Comparison of ENCODE assay signal across 33 cellular contexts in genomic region chr5:121805931-121806330, GRCh38. TPM values are rescaled to one million over a fixed set of nuclear protein-coding genes. Genes with fewer than 3 reads are reported as not detected.
DNase-seq lines count a peak whose midpoint lies in the region; ATAC-seq, FAIRE-seq and TF ChIP-seq lines count a peak whose summit lies in the region.
"Had no signal": no experiment of that assay in that cellular context is flagged by ENCODE, and none has a peak within 500 bp of the region (broad histone marks: within the 10 kb centered on the region; RNA-seq: fewer than 3 reads in every experiment).

No MANE protein-coding gene starts in this region.

- no peaks in the 10 kb centered on the region for H4K20me1 ChIP-seq in mammary epithelial cell (ENCODE audit: insufficient read depth, low read length)

- in situ Hi-C loops in mammary epithelial cell (cut with MboI; ENCODE audit: low sequenced_read_pairs in 2 of 2): no loop called here

- dilution Hi-C loops in mammary epithelial cell (cut with HindIII; ENCODE audit: low sequenced_read_pairs): no loop called here

- H3K4me3 Mint-ChIP-seq in stimulated activated naive CD8-positive, alpha-beta T cell treated with anti-CD3 and anti-CD28 coated beads, Interleukin-15, amount 100 ng/mL, for 72 hours: no peak overlapping the region
- H3K4me3 Mint-ChIP-seq: activated CD4-positive, alpha-beta T cell treated with anti-CD3 and anti-CD28 coated beads, Interleukin-2, amount 10 ng/mL, durations not matched to agents 7 days and 5 days; activated T-cell treated with anti-CD3 and anti-CD28 coated beads, Interleukin-2, amount 50 U/mL, for 4 hours; CD8-positive, alpha-beta memory T cell; effector memory CD8-positive, alpha-beta T cell; WTC11 had no signal

- TF ChIP-seq POLR2A in breast epithelium (IDR thresholded peaks at IDR 0.05): no peak
- no peak for TF ChIP-seq POLR2A in H54 (IDR thresholded peaks at IDR 0.05; ENCODE audit: low read depth, low read length)

- no peak for ATAC-seq in stimulated activated naive CD8-positive, alpha-beta T cell treated with anti-CD3 and anti-CD28 coated beads, Interleukin-15, amount 100 ng/mL, for 72 hours
- ATAC-seq: activated T-cell treated with anti-CD3 and anti-CD28 coated beads, Interleukin-2, amount 50 U/mL, for 4 hours; effector memory CD8-positive, alpha-beta T cell; sciatic nerve; WTC11 had no signal

- TF ChIP-seq CTCF in mammary epithelial cell (conservative IDR thresholded peaks at IDR 0.05 in 1 of 2, IDR thresholded peaks at IDR 0.05 in 1 of 2; ENCODE audit: extremely low read depth in 1 of 2, insufficient read depth in 1 of 2, low read depth in 1 of 2, low read length in 2 of 2) (no peak), breast epithelium (IDR thresholded peaks at IDR 0.05) (no peak)

- H3K27me3 ChIP-seq in mammary epithelial cell (ENCODE audit: insufficient read depth, low read length) (no peaks in the 10 kb centered on the region), breast epithelium (no peaks in the 10 kb centered on the region)
- H3K27me3 ChIP-seq: adrenal gland, testis, uterus had no signal

- H3K4me1 ChIP-seq in mammary epithelial cell (ENCODE audit: insufficient read depth, low read length): no peaks in the 10 kb centered on the region
- H3K4me1 ChIP-seq in breast epithelium: no peaks in the 10 kb centered on the region
- H3K4me1 ChIP-seq: adrenal gland, left ventricle myocardium inferior, testis, uterus had no signal

- no peaks in the 10 kb centered on the region for H3K36me3 ChIP-seq in mammary epithelial cell (ENCODE audit: insufficient read depth, low read length)
- H3K36me3 ChIP-seq in breast epithelium: no peaks in the 10 kb centered on the region
- H3K36me3 ChIP-seq: adrenal gland, left ventricle myocardium inferior, uterus had no signal

- peaks cover 7 to 31% of the 10 kb centered on the region in 2 donors for H3K9me3 Mint-ChIP-seq in stimulated activated naive CD8-positive, alpha-beta T cell treated with anti-CD3 and anti-CD28 coated beads, Interleukin-15, amount 100 ng/mL, for 72 hours

- H3K9ac ChIP-seq in mammary epithelial cell (ENCODE audit: insufficient read depth, low read length): no peak overlapping the region

- H3K27ac Mint-ChIP-seq in stimulated activated naive CD8-positive, alpha-beta T cell treated with anti-CD3 and anti-CD28 coated beads, Interleukin-15, amount 100 ng/mL, for 72 hours: no peak overlapping the region
- H3K27ac Mint-ChIP-seq: activated CD4-positive, alpha-beta T cell treated with anti-CD3 and anti-CD28 coated beads, Interleukin-2, amount 10 ng/mL, durations not matched to agents 7 days and 5 days; CD8-positive, alpha-beta memory T cell; effector memory CD8-positive, alpha-beta T cell; progenitor cell of endocrine pancreas; WTC11 had no signal

- no peak for FAIRE-seq in H54 (lab: Jason Lieb, UNC)

- 33% methylated on average over 4 of the region's 4 CpGs for WGBS in mammary epithelial cell (ENCODE audit: low coverage, missing lambda C conversion rate)

- intact Hi-C loops in mammary epithelial cell (cut with micrococcal nuclease): no loop called here
- intact Hi-C loops in breast epithelium (cut with DNase I; ENCODE audit: low total_unique reads): no loop called here

- H3K4me2 ChIP-seq in mammary epithelial cell (ENCODE audit: insufficient read depth, low read depth, low read length): no peak overlapping the region
- H3K4me2 ChIP-seq: PC-9 had no signal

- DNase-seq in mammary epithelial cell: peak; percentile 43
- no peak for DNase-seq in breast epithelium (ENCODE audit: low spot score in 2 of 2)
- peak; percentile 72 for DNase-seq in NCI-H69 (lab: John Stamatoyannopoulos, UW)
- peak; percentile 68 for DNase-seq in astrocyte of the hippocampus (ENCODE audit: low read depth, low spot score)
- DNase-seq in H54 (ENCODE audit: insufficient read length, low spot score): no peak
- DNase-seq in cortex of kidney (lab: John Stamatoyannopoulos, UW): no peak
- DNase-seq in stimulated activated CD4-positive, alpha-beta T cell treated with anti-CD3 and anti-CD28 coated beads, Interleukin-4, amount 100 ng/mL, for 1 hour: no peak
- DNase-seq in stimulated activated naive CD8-positive, alpha-beta T cell treated with anti-CD3 and anti-CD28 coated beads, Interleukin-15, amount 100 ng/mL, for 72 hours: no peak
- DNase-seq: 8988T; activated CD4-positive, alpha-beta T cell treated with anti-CD3 and anti-CD28 coated beads, Interleukin-2, amount 10 ng/mL, durations not matched to agents 7 days and 5 days; activated naive CD4-positive, alpha-beta T cell treated with Interleukin-2 at 50 U/mL for 16 hours; activated T-cell treated with anti-CD3 and anti-CD28 coated beads, Interleukin-2, amount 50 U/mL, for 4 hours; adrenal gland; AML-193; CD8-positive, alpha-beta memory T cell; effector memory CD8-positive, alpha-beta T cell; erythroblast; left ventricle myocardium inferior; NCI-H1694; NCI-H2171; NCI-H510A; PC-9; Right ventricle myocardium superior; stimulated activated naive CD4-positive, alpha-beta T cell; testis; uterus had no signal

- no peaks in the 10 kb centered on the region for H3K27me3 Mint-ChIP-seq in stimulated activated naive CD8-positive, alpha-beta T cell treated with anti-CD3 and anti-CD28 coated beads, Interleukin-15, amount 100 ng/mL, for 72 hours
- H3K27me3 Mint-ChIP-seq: activated CD4-positive, alpha-beta T cell treated with anti-CD3 and anti-CD28 coated beads, Interleukin-2, amount 10 ng/mL, durations not matched to agents 7 days and 5 days; CD8-positive, alpha-beta memory T cell; effector memory CD8-positive, alpha-beta T cell; progenitor cell of endocrine pancreas had no signal

- H3K4me3 ChIP-seq in mammary epithelial cell (replicated peaks in 1 of 3; ENCODE audit: insufficient read depth in 1 of 3, low read depth in 2 of 3, low read length in 3 of 3) (no peak overlapping the region), breast epithelium (no peak overlapping the region)
- H3K4me3 ChIP-seq: adrenal gland, coronary artery, left ventricle myocardium inferior, PC-9, testis, uterus had no signal

- CTCF ChIA-PET in mammary epithelial cell (lab: Charles Lee; ENCODE audit: low non-redundant PET): no interaction called here

- no peaks in the 10 kb centered on the region for H3K4me1 Mint-ChIP-seq in stimulated activated naive CD8-positive, alpha-beta T cell treated with anti-CD3 and anti-CD28 coated beads, Interleukin-15, amount 100 ng/mL, for 72 hours
- H3K4me1 Mint-ChIP-seq: activated CD4-positive, alpha-beta T cell treated with anti-CD3 and anti-CD28 coated beads, Interleukin-2, amount 10 ng/mL, durations not matched to agents 7 days and 5 days; CD8-positive, alpha-beta memory T cell; WTC11 had no signal

- no TSS peak for BruUV-seq in mammary epithelial cell (replicated peaks; lab: Mats Ljungman, UMichigan)

- no peaks in the 10 kb centered on the region for H3K79me2 ChIP-seq in mammary epithelial cell (ENCODE audit: insufficient read depth, low read length)

- H3K9me3 ChIP-seq in mammary epithelial cell (replicated peaks; ENCODE audit: insufficient read depth, low read length) (no peaks in the 10 kb centered on the region), breast epithelium (peaks cover 0 to 25% of the 10 kb centered on the region in 2 donors)
- H3K9me3 ChIP-seq: adrenal gland, testis, uterus had no signal

- no peak overlapping the region for H3K27ac ChIP-seq in mammary epithelial cell (ENCODE audit: insufficient read depth, low read depth, low read length)
- H3K27ac ChIP-seq in breast epithelium: no peak overlapping the region
- H3K27ac ChIP-seq: adrenal gland, coronary artery, left ventricle myocardium inferior, PC-9, testis, uterus had no signal

- H2AFZ ChIP-seq in mammary epithelial cell (ENCODE audit: low read depth, low read length): no peak overlapping the region
- H2AFZ ChIP-seq: PC-9 had no signal

RNA-seq across cellular contexts. Expression of gene FTMT, which starts 45.8 kb away (rescaled TPM):
- not detected for total RNA-seq in mammary epithelial cell
- not detected for polyA plus RNA-seq in mammary epithelial cell
- polyA minus RNA-seq in mammary epithelial cell: not detected
- total RNA-seq in breast epithelium: under 1 TPM in 1 of 3 donors, not detected in 2; 0.44 TPM
- total RNA-seq: activated CD4-positive, alpha-beta T cell treated with anti-CD3 and anti-CD28 coated beads, Interleukin-2, amount 10 ng/mL, durations not matched to agents 7 days and 5 days; activated T-cell treated with anti-CD3 and anti-CD28 coated beads, Interleukin-2, amount 50 U/mL, for 4 hours; adrenal gland; CD8-positive, alpha-beta memory T cell; G401; left ventricle myocardium inferior; LHCN-M2; mesenteric fat pad; PC-9; progenitor cell of endocrine pancreas; Right ventricle myocardium superior; sciatic nerve; uterus; WTC11 had no signal
- polyA plus RNA-seq: adrenal gland; CD8-positive, alpha-beta memory T cell had no signal

Comparison
In these comparisons a context has a peak if more than half of its experiments do, and no peak if none do; other contexts are left out.
1. DNase-seq: peak in mammary epithelial cell (single experiment), NCI-H69 (single experiment) and astrocyte of the hippocampus (single experiment); none in breast epithelium (0 of 2), H54 (single experiment), cortex of kidney (single experiment), stimulated activated CD4-positive, alpha-beta T cell treated with anti-CD3 and anti-CD28 coated beads, Interleukin-4, amount 100 ng/mL, for 1 hour (single experiment) and stimulated activated naive CD8-positive, alpha-beta T cell treated with anti-CD3 and anti-CD28 coated beads, Interleukin-15, amount 100 ng/mL, for 72 hours (0 of 2).